ENCODE assay signal across 19 cellular contexts in the genomic region with DNA sequence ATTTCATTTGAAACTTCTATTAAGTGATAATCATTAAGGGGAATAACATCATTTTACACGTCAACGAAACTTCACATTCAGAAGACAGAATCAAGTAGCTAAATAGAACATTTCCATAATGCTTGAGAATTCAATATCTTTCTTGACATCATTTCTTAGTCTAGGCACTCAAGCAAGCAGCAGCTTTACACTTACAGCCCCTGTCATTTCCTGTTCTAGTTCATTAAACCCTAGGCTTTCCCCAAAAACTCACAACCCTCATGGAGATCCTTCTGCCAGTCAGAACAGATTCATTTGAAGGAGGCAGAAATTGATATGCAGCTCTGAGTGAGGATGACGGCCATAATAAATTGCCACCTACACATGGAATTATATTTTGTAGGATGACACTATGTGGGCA. TPM values are rescaled to one million over a fixed set of nuclear protein-coding genes. Genes with fewer than 3 reads are reported as not detected.
A peak's percentile ranks its signal among the peaks of the same experiment; 100 is the strongest.
DNase-seq lines count a peak whose midpoint lies in the region; ATAC-seq, FAIRE-seq and TF ChIP-seq lines count a peak whose summit lies in the region.
"Had no signal": no experiment of that assay in that cellular context is flagged by ENCODE, and none has a peak within 500 bp of the region (broad histone marks: within the 10 kb centered on the region; RNA-seq: fewer than 3 reads in every experiment).

No MANE protein-coding gene starts in this region.

- H3K27me3 ChIP-seq in A673 (replicated peaks; ENCODE audit: insufficient read depth, low read depth, low read length, poor library complexity) = no peaks in the 10 kb centered on the region
- no peaks in the 10 kb centered on the region for H3K27me3 ChIP-seq in GM12878 (replicated peaks in 1 of 2; ENCODE audit: control insufficient read depth in 2 of 2, insufficient read depth in 2 of 2, low read length in 1 of 2)
- no peaks in the 10 kb centered on the region for H3K27me3 ChIP-seq in CD4-positive, alpha-beta T cell (ENCODE audit: control insufficient read depth, insufficient read depth, low read length)

- H3K4me3 ChIP-seq in A673 (ENCODE audit: low read depth, low read length, poor library complexity, severe bottlenecking) = no peak overlapping the region
- H3K4me3 ChIP-seq in GM12865 (ENCODE audit: low read depth, low read length) = no peak overlapping the region
- no peak overlapping the region for H3K4me3 ChIP-seq in GM12878
- H3K4me3 ChIP-seq: GM23248, HAP-1 had no signal

- peak; percentile 83 for FAIRE-seq in GM12878 (lab: Jason Lieb, UNC)
- FAIRE-seq: G401.6, GM19239 had no signal

- no peaks in the 10 kb centered on the region for H3K79me2 ChIP-seq in GM12878 (ENCODE audit: control insufficient read depth, insufficient read depth, low read length)

- no peak for TF ChIP-seq RAD21 in GM12878 (IDR thresholded peaks at IDR 0.05; ENCODE audit: insufficient read depth, low read depth, low read length)

- intact Hi-C loops in A673 (cut with micrococcal nuclease; ENCODE audit: unreplicated experiment) = no loop called here
- intact Hi-C loops in GM12878 (cut with micrococcal nuclease; ENCODE audit: unreplicated experiment) = no loop called here
- intact Hi-C loops in CD4-positive, alpha-beta T cell (cut with DNase I, micrococcal nuclease) = no loop called here

- TF ChIP-seq EP300 in GM12878 (IDR thresholded peaks at IDR 0.05; ENCODE audit: borderline replicate concordance in 1 of 2, control insufficient read depth in 1 of 2, low read depth in 2 of 2, low read length in 2 of 2) = no peak

- RAD21 ChIA-PET in GM12878 (lab: Charles Lee; ENCODE audit: unreplicated experiment) = interaction anchor here (1.2 to 1.3 kb wide), 2 partner anchors 14 to 70 kb away, joined by 3 to 5 read pairs; no protein-coding TSS in a partner anchor

- no peaks in the 10 kb centered on the region for H3K9me3 Mint-ChIP-seq in naive B cell
- no peaks in the 10 kb centered on the region for H3K9me3 Mint-ChIP-seq in CD4-positive, alpha-beta T cell
- H3K9me3 Mint-ChIP-seq: CD8-positive, alpha-beta T cell had no signal

- no peak for TF ChIP-seq CTCF in A673 (conservative IDR thresholded peaks at IDR 0.05; ENCODE audit: low read depth, low read length)
- no peak for TF ChIP-seq CTCF in GM12865 (IDR thresholded peaks at IDR 0.05; ENCODE audit: insufficient read depth, low read depth, low read length, missing control alignments)
- no peak for TF ChIP-seq CTCF in GM12878 (IDR thresholded peaks at IDR 0.05 in 2 of 3, conservative IDR thresholded peaks at IDR 0.05 in 1 of 3; ENCODE audit: control insufficient read depth in 2 of 3, extremely low read depth in 1 of 3, insufficient read depth in 1 of 3, low read depth in 3 of 3, low read length in 3 of 3)
- TF ChIP-seq CTCF in CD4-positive, alpha-beta T cell (IDR thresholded peaks at IDR 0.05) = no peak

- no peak overlapping the region for H3K4me3 Mint-ChIP-seq in naive B cell
- no peak overlapping the region for H3K4me3 Mint-ChIP-seq in CD4-positive, alpha-beta T cell
- H3K4me3 Mint-ChIP-seq: CD14-positive monocyte; CD8-positive, alpha-beta T cell had no signal

- BruUV-seq in A673 (replicated peaks; lab: Mats Ljungman, UMichigan) (no TSS peak), GM12878 (replicated peaks; lab: Mats Ljungman, UMichigan) (no TSS peak)

- H3K27ac ChIP-seq in A673 (ENCODE audit: low read depth, low read length, poor library complexity, severe bottlenecking) (no peak overlapping the region), GM12878 (ENCODE audit: control insufficient read depth, insufficient read depth) (no peak overlapping the region)
- no peak overlapping the region for H3K27ac ChIP-seq in CD4-positive, alpha-beta T cell (ENCODE audit: low read depth, low read length)
- H3K27ac ChIP-seq: GM23248 had no signal

- H3K9ac ChIP-seq in GM12878 (ENCODE audit: control insufficient read depth, insufficient read depth, low read length) = no peak overlapping the region
- H3K9ac ChIP-seq: GM23248 had no signal

- in situ Hi-C loops in GM12878 (cut with MboI) = no loop called here

- CTCF ChIA-PET in A673 (lab: Charles Lee) = no interaction called here
- CTCF ChIA-PET in GM12878 (lab: Yijun Ruan, JAX) = interaction anchor here (0.6 to 7.0 kb wide), 8 partner anchors 12 to 606 kb away, joined by 3 to 58 read pairs (median 4); no protein-coding TSS in a partner anchor
- CTCF ChIA-PET in CD4-positive, alpha-beta T cell (lab: Charles Lee) = no interaction called here

- H3K36me3 ChIP-seq in A673 (ENCODE audit: insufficient read depth, low read length, poor library complexity, severe bottlenecking) = no peaks in the 10 kb centered on the region
- H3K36me3 ChIP-seq in GM12878 (ENCODE audit: control insufficient read depth in 2 of 2, insufficient read depth in 2 of 2, low read length in 1 of 2) = no peaks in the 10 kb centered on the region
- H3K36me3 ChIP-seq: BE2C, HAP-1 had no signal

- no peak overlapping the region for H3K27ac Mint-ChIP-seq in naive B cell
- no peak overlapping the region for H3K27ac Mint-ChIP-seq in CD4-positive, alpha-beta T cell
- H3K27ac Mint-ChIP-seq: CD14-positive monocyte; CD8-positive, alpha-beta T cell had no signal

- TF ChIP-seq POLR2A in GM12878 (IDR thresholded peaks at IDR 0.05; ENCODE audit: low read depth, low read length) = no peak

- H3K4me1 ChIP-seq in A673 (ENCODE audit: insufficient read depth, low read length, poor library complexity, severe bottlenecking) (peaks cover 11% of the 10 kb centered on the region), GM12878 (ENCODE audit: control insufficient read depth, insufficient read depth, low read length) (peaks cover 19% of the 10 kb centered on the region)
- H3K4me1 ChIP-seq: BE2C had no signal

- DNase-seq in A673 (ENCODE audit: low spot score) = peak; percentile 40
- DNase-seq in GM12865 (ENCODE audit: low read depth) = peak; percentile 21
- DNase-seq in GM12878 (ENCODE audit: low read depth, low spot score) = no peak
- no peak for DNase-seq in naive B cell
- DNase-seq in CD4-positive, alpha-beta T cell = no peak
- no peak for DNase-seq in NCI-H526 (lab: John Stamatoyannopoulos, UW)
- no peak for DNase-seq in kidney glomerular epithelial cell (lab: John Stamatoyannopoulos, UW)
- DNase-seq: 8988T; ACHN; BE2C; Calu3; CD8-positive, alpha-beta T cell; GM23248 had no signal

- H3K4me2 ChIP-seq in GM12878 (ENCODE audit: control insufficient read depth, insufficient read depth) = no peak overlapping the region

- ATAC-seq in GM12878 (peak; percentile 57), naive B cell (ENCODE audit: low read depth in 2 of 2) (peak; percentile 20 to 49)
- ATAC-seq in CD4-positive, alpha-beta T cell (ENCODE audit: poor library complexity) = no peak
- ATAC-seq: CD8-positive, alpha-beta T cell had no signal

- H4K20me1 ChIP-seq in GM12878 (ENCODE audit: control insufficient read depth, insufficient read depth) = no peaks in the 10 kb centered on the region

- H2AFZ ChIP-seq in GM12878 (ENCODE audit: control insufficient read depth, low read depth, low read length) = no peak overlapping the region
- H2AFZ ChIP-seq: GM23248 had no signal

- no peaks in the 10 kb centered on the region for H3K36me3 Mint-ChIP-seq in naive B cell
- no peaks in the 10 kb centered on the region for H3K36me3 Mint-ChIP-seq in CD4-positive, alpha-beta T cell (ENCODE audit: low read depth)
- H3K36me3 Mint-ChIP-seq: CD14-positive monocyte; CD8-positive, alpha-beta T cell had no signal

- H3K4me1 Mint-ChIP-seq in naive B cell = peaks cover 6 to 11% (median 9%) of the 10 kb centered on the region in 3 donors
- H3K4me1 Mint-ChIP-seq in CD4-positive, alpha-beta T cell (ENCODE audit: low read depth) = peaks cover 17% of the 10 kb centered on the region
- H3K4me1 Mint-ChIP-seq: CD14-positive monocyte had no signal

- H3K9me3 ChIP-seq in A673 (ENCODE audit: low read depth, low read length, poor library complexity, severe bottlenecking) (no peaks in the 10 kb centered on the region), GM12878 (replicated peaks; ENCODE audit: control insufficient read depth, insufficient read depth, low read length) (peaks cover 3% of the 10 kb centered on the region; the same call in 2 of the 3 replicates)
- no peaks in the 10 kb centered on the region for H3K9me3 ChIP-seq in CD4-positive, alpha-beta T cell (ENCODE audit: control insufficient read depth, low read length)
- H3K9me3 ChIP-seq: BE2C, HAP-1 had no signal

- POLR2A ChIA-PET in A673 (lab: Charles Lee; ENCODE audit: low non-redundant PET) (interaction anchor here (0.6 kb wide), 1 partner anchor 10 kb away, joined by 3 read pairs; no protein-coding TSS in a partner anchor), GM12878 (lab: Charles Lee) (no interaction called here)
- POLR2A ChIA-PET in CD4-positive, alpha-beta T cell (lab: Charles Lee) = no interaction called here

- H3K27me3 Mint-ChIP-seq in naive B cell = peaks cover 32 to 44% (median 34%) of the 10 kb centered on the region in 3 donors
- no peaks in the 10 kb centered on the region for H3K27me3 Mint-ChIP-seq in CD4-positive, alpha-beta T cell

- WGBS in GM12878 (ENCODE audit: insufficient coverage, insufficient replicate concordance, low lambda C conversion rate, missing lambda C conversion rate) = 37% methylated on average over 3 of the region's 3 CpGs

- SMC1A ChIA-PET in GM12878 (lab: Charles Lee; ENCODE audit: uncharacterized antibody, unreplicated experiment) = interaction anchor here (0.7 to 5.1 kb wide), 10 partner anchors 10 to 394 kb away, joined by 3 to 30 read pairs (median 4); no protein-coding TSS in a partner anchor

TF ChIP-seq in GM12878, 131 proteins besides CTCF, POLR2A, EP300 and RAD21 (continues in another document):
- TF ChIP-seq CBX5 (IDR thresholded peaks at IDR 0.05; ENCODE audit: low read depth) = no peak

RNA-seq across cellular contexts. Expression of gene HORMAD2, which starts 5.3 kb away (rescaled TPM):
- not detected in 2 replicates for total RNA-seq in A673 (2021)
- not detected in 2 replicates for total RNA-seq in GM12878 (2013; cell fraction: nucleolus; rRNA removed)
- not detected in 2 replicates for total RNA-seq in GM12878 (2014; rRNA removed)
- not detected in 2 replicates for total RNA-seq in GM12878 (2014; rRNA removed; fragmentation: Illumina TruSeq; extraction: Trizol)
- total RNA-seq in GM12878 (2021) = not detected in 2 replicates
- not detected for polyA plus RNA-seq in GM12878 (2011; ENCODE audit: low read depth)
- polyA plus RNA-seq in GM12878 (2011; rRNA removed) = 0.07 and 0.33 TPM in 2 replicates
- polyA plus RNA-seq in GM12878 (2011; cell fraction: cytosol; rRNA removed) = not detected in 2 replicates
- 0.07 TPM in 1 of 2 replicates, not detected in the other for polyA plus RNA-seq in GM12878 (2011; cell fraction: nucleus; rRNA removed)
- polyA plus RNA-seq in GM12878 (2012) = not detected in 2 replicates
- polyA plus RNA-seq in GM12878 (2014; fragmentation: Illumina TruSeq; extraction: Trizol) = not detected in 2 replicates
- polyA plus RNA-seq in GM12878 (2014; fragmentation: Nextera tagmentation; extraction: Ambion mirVana) = under 1 TPM in 1 of 2 experiments, not detected in 1; 0.13 TPM
- not detected in 2 replicates for polyA plus RNA-seq in GM12878 (2014; rRNA removed)
- not detected for polyA plus RNA-seq in GM12878 (2016; fragmentation: Nextera tagmentation; extraction: Ambion mirVana)
- polyA minus RNA-seq in GM12878 (2011; rRNA and poly(A)+ RNA removed) = 0.10 and 0.37 TPM in 2 replicates
- polyA minus RNA-seq in GM12878 (2011; cell fraction: cytosol; rRNA and poly(A)+ RNA removed) = not detected in 2 replicates
- polyA minus RNA-seq in GM12878 (2011; cell fraction: nucleus; rRNA and poly(A)+ RNA removed) = not detected in 2 replicates
- not detected for polyA plus RNA-seq in naive B cell (ENCODE audit: low read depth in 6 of 6)
- total RNA-seq in CD4-positive, alpha-beta T cell = not detected
- total RNA-seq: Calu3; CD8-positive, alpha-beta T cell; GM23248; H4; HT-29 had no signal
- polyA plus RNA-seq: CD14-positive monocyte, GM23248 had no signal

Comparison
In these comparisons a context has a peak if more than half of its experiments do, and no peak if none do; other contexts are left out.
1. DNase-seq: peak in A673 (single experiment) and GM12865 (single experiment); none in GM12878 (single experiment), naive B cell (single experiment), CD4-positive, alpha-beta T cell (0 of 10), NCI-H526 (0 of 2) and kidney glomerular epithelial cell (single experiment).